11 cellular contexts compared by ENCODE assay signal in the genomic region with DNA sequence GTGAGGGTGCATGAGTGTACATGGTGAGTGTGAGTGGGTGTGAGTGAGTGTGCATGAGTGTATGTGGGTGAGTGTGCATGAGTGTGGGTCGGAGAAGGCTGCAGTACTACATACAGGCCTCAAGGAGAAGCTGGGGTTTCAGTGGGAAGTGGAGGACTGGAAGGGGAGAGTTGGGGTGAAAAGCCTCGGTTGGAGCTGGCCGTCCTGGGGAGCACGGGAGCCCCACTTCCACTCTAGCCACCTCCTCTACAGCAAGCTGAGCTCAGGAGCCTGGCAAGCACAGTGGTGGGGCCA.
"Had no signal": no experiment of that assay in that cellular context is flagged by ENCODE, and none has a peak within 500 bp of the region (broad histone marks: within the 10 kb centered on the region; RNA-seq: fewer than 3 reads in every experiment).

No MANE protein-coding gene starts in this region.

- ATAC-seq: activated T-helper 17 cell treated with anti-CD3 and anti-CD28 coated beads, Interleukin-2, amount 50 U/mL, for 72 hours; foreskin keratinocyte; heart right ventricle; left lobe of liver had no signal

- H3K4me3 Mint-ChIP-seq: activated CD4-positive, alpha-beta memory T cell treated with anti-CD3 and anti-CD28 coated beads, Interleukin-2, amount 10 ng/mL, durations not matched to agents 7 days and 5 days; activated T-helper 17 cell treated with anti-CD3 and anti-CD28 coated beads, Interleukin-2, amount 50 U/mL, for 72 hours; nephron had no signal

- H3K4me1 Mint-ChIP-seq: nephron had no signal

- H3K9me3 Mint-ChIP-seq: nephron had no signal

- H3K27ac Mint-ChIP-seq: activated CD4-positive, alpha-beta memory T cell treated with anti-CD3 and anti-CD28 coated beads, Interleukin-2, amount 10 ng/mL, durations not matched to agents 7 days and 5 days; activated T-helper 17 cell treated with anti-CD3 and anti-CD28 coated beads, Interleukin-2, amount 50 U/mL, for 72 hours; nephron had no signal

- H3K27me3 Mint-ChIP-seq: activated CD4-positive, alpha-beta memory T cell treated with anti-CD3 and anti-CD28 coated beads, Interleukin-2, amount 10 ng/mL, durations not matched to agents 7 days and 5 days; activated T-helper 17 cell treated with anti-CD3 and anti-CD28 coated beads, Interleukin-2, amount 50 U/mL, for 72 hours had no signal

- DNase-seq: activated CD4-positive, alpha-beta memory T cell treated with anti-CD3 and anti-CD28 coated beads, Interleukin-2, amount 10 ng/mL, durations not matched to agents 7 days and 5 days; activated CD4-positive, alpha-beta T cell treated with anti-CD3 and anti-CD28 coated beads for 1 hour; amniotic stem cell; esophagus squamous epithelium; foreskin keratinocyte; heart right ventricle; stimulated activated CD4-positive, alpha-beta T cell treated with anti-CD3 and anti-CD28 coated beads, Interleukin-2, amount 100 ng/mL, for 48 hours; stimulated activated CD8-positive, alpha-beta memory T cell treated with anti-CD3 and anti-CD28 coated beads, Interleukin-4, amount 100 ng/mL, for 48 hours had no signal
